Comparison of ENCODE assay signal across 2 cellular contexts in the genomic region with DNA sequence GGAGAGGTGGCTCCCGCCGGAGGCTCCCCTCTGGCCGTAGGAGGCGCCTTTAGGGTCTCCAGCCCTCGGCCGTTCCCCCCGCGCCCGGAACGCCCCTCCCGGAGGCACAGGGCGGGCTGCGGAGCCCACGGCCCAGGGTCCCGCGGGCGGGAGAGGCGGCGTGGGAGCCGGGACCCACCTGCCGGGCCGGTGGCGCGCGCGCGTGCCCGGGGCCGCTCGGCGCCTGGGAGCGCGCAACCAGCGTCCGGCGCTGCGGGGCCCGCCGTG.
TF ChIP-seq lines count a peak whose summit lies in the region.

A gene with protein sequence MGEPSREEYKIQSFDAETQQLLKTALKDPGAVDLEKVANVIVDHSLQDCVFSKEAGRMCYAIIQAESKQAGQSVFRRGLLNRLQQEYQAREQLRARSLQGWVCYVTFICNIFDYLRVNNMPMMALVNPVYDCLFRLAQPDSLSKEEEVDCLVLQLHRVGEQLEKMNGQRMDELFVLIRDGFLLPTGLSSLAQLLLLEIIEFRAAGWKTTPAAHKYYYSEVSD (minus strand): TSS at position 266 of the 267 bp plus-strand sequence. CDS start 1,036 bp downstream, outside the sequence.

TF ChIP-seq in IMR-90, 13 proteins besides CTCF, POLR2A, EP300 and RAD21:
- TF ChIP-seq RCOR1 (IDR thresholded peaks at IDR 0.05; ENCODE audit: insufficient replicate concordance, low read length) (no peak), RFX5 (IDR thresholded peaks at IDR 0.05; ENCODE audit: low read depth, low read length) (no peak), BHLHE40 (IDR thresholded peaks at IDR 0.05; ENCODE audit: low read depth, low read length) (no peak), FOS (IDR thresholded peaks at IDR 0.05; ENCODE audit: low read depth, low read length) (no peak), CHD1 (IDR thresholded peaks at IDR 0.05; ENCODE audit: low read depth, low read length) (no peak), MXI1 (IDR thresholded peaks at IDR 0.05; ENCODE audit: borderline replicate concordance, low read depth, low read length) (no peak; the same call in 1 of the 2 replicates), MAZ (IDR thresholded peaks at IDR 0.05; ENCODE audit: borderline replicate concordance, low read depth, low read length) (no peak), MAFK (IDR thresholded peaks at IDR 0.05; ENCODE audit: low read depth, low read length) (no peak), NFE2L2 (IDR thresholded peaks at IDR 0.05; ENCODE audit: low read depth, low read length) (no peak), SMC3 (IDR thresholded peaks at IDR 0.05; ENCODE audit: low read depth, low read length) (no peak), CEBPB (IDR thresholded peaks at IDR 0.05; ENCODE audit: low read depth, low read length) (no peak)
- TF ChIP-seq, protein P1, sequence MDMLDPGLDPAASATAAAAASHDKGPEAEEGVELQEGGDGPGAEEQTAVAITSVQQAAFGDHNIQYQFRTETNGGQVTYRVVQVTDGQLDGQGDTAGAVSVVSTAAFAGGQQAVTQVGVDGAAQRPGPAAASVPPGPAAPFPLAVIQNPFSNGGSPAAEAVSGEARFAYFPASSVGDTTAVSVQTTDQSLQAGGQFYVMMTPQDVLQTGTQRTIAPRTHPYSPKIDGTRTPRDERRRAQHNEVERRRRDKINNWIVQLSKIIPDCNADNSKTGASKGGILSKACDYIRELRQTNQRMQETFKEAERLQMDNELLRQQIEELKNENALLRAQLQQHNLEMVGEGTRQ (IDR thresholded peaks at IDR 0.05; ENCODE audit: low read depth, low read length), result no peak
- TF ChIP-seq, protein P2, sequence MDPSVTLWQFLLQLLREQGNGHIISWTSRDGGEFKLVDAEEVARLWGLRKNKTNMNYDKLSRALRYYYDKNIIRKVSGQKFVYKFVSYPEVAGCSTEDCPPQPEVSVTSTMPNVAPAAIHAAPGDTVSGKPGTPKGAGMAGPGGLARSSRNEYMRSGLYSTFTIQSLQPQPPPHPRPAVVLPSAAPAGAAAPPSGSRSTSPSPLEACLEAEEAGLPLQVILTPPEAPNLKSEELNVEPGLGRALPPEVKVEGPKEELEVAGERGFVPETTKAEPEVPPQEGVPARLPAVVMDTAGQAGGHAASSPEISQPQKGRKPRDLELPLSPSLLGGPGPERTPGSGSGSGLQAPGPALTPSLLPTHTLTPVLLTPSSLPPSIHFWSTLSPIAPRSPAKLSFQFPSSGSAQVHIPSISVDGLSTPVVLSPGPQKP (IDR thresholded peaks at IDR 0.05; ENCODE audit: borderline replicate concordance, low read depth, low read length), result no peak

TF ChIP-seq in HepG2, 621 proteins besides CTCF, POLR2A, EP300 and RAD21 (continues in another document):
- no peak for TF ChIP-seq RARG (CRISPR knock-in tag; IDR thresholded peaks at IDR 0.05; ENCODE audit: low read depth)
- TF ChIP-seq ZNF441 (CRISPR knock-in tag; IDR thresholded peaks at IDR 0.05; ENCODE audit: borderline replicate concordance), result no peak
- no peak for TF ChIP-seq SOX6 (IDR thresholded peaks at IDR 0.05)
- TF ChIP-seq SOX6 (CRISPR knock-in tag; IDR thresholded peaks at IDR 0.05), result no peak
- TF ChIP-seq CBFB (CRISPR knock-in tag; IDR thresholded peaks at IDR 0.05), result no peak
- no peak for TF ChIP-seq ZNF878 (CRISPR knock-in tag; IDR thresholded peaks at IDR 0.05)
- 0 out of 2 replicates have a peak, but pooled peaks have one; percentile 34 for TF ChIP-seq ZMYM2 (CRISPR knock-in tag; IDR thresholded peaks at IDR 0.05)
- TF ChIP-seq SCMH1 (CRISPR knock-in tag; IDR thresholded peaks at IDR 0.05; ENCODE audit: borderline replicate concordance), result no peak
- TF ChIP-seq ZNF20 (CRISPR knock-in tag; IDR thresholded peaks at IDR 0.05), result no peak
- no peak for TF ChIP-seq POLR2AphosphoS5 (IDR thresholded peaks at IDR 0.05; ENCODE audit: low read depth, low read length)
- TF ChIP-seq ZFP90 (CRISPR knock-in tag; IDR thresholded peaks at IDR 0.05; ENCODE audit: borderline replicate concordance), result no peak
- no peak for TF ChIP-seq HHEX (CRISPR knock-in tag; IDR thresholded peaks at IDR 0.05)
- no peak for TF ChIP-seq FOXP1 (IDR thresholded peaks at IDR 0.05)
- TF ChIP-seq FOXP1 (CRISPR knock-in tag; IDR thresholded peaks at IDR 0.05), result no peak
- TF ChIP-seq, protein P3, sequence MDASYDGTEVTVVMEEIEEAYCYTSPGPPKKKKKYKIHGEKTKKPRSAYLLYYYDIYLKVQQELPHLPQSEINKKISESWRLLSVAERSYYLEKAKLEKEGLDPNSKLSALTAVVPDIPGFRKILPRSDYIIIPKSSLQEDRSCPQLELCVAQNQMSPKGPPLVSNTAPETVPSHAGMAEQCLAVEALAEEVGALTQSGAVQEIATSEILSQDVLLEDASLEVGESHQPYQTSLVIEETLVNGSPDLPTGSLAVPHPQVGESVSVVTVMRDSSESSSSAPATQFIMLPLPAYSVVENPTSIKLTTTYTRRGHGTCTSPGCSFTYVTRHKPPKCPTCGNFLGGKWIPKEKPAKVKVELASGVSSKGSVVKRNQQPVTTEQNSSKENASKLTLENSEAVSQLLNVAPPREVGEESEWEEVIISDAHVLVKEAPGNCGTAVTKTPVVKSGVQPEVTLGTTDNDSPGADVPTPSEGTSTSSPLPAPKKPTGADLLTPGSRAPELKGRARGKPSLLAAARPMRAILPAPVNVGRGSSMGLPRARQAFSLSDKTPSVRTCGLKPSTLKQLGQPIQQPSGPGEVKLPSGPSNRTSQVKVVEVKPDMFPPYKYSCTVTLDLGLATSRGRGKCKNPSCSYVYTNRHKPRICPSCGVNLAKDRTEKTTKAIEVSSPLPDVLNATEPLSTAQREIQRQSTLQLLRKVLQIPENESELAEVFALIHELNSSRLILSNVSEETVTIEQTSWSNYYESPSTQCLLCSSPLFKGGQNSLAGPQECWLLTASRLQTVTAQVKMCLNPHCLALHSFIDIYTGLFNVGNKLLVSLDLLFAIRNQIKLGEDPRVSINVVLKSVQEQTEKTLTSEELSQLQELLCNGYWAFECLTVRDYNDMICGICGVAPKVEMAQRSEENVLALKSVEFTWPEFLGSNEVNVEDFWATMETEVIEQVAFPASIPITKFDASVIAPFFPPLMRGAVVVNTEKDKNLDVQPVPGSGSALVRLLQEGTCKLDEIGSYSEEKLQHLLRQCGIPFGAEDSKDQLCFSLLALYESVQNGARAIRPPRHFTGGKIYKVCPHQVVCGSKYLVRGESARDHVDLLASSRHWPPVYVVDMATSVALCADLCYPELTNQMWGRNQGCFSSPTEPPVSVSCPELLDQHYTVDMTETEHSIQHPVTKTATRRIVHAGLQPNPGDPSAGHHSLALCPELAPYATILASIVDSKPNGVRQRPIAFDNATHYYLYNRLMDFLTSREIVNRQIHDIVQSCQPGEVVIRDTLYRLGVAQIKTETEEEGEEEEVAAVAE (CRISPR knock-in tag; IDR thresholded peaks at IDR 0.05; ENCODE audit: borderline replicate concordance), result no peak
- no peak for TF ChIP-seq MAFK (conservative IDR thresholded peaks at IDR 0.05 in 1 of 2, IDR thresholded peaks at IDR 0.05 in 1 of 2; ENCODE audit: low read length in 2 of 2)
- TF ChIP-seq, protein P4, sequence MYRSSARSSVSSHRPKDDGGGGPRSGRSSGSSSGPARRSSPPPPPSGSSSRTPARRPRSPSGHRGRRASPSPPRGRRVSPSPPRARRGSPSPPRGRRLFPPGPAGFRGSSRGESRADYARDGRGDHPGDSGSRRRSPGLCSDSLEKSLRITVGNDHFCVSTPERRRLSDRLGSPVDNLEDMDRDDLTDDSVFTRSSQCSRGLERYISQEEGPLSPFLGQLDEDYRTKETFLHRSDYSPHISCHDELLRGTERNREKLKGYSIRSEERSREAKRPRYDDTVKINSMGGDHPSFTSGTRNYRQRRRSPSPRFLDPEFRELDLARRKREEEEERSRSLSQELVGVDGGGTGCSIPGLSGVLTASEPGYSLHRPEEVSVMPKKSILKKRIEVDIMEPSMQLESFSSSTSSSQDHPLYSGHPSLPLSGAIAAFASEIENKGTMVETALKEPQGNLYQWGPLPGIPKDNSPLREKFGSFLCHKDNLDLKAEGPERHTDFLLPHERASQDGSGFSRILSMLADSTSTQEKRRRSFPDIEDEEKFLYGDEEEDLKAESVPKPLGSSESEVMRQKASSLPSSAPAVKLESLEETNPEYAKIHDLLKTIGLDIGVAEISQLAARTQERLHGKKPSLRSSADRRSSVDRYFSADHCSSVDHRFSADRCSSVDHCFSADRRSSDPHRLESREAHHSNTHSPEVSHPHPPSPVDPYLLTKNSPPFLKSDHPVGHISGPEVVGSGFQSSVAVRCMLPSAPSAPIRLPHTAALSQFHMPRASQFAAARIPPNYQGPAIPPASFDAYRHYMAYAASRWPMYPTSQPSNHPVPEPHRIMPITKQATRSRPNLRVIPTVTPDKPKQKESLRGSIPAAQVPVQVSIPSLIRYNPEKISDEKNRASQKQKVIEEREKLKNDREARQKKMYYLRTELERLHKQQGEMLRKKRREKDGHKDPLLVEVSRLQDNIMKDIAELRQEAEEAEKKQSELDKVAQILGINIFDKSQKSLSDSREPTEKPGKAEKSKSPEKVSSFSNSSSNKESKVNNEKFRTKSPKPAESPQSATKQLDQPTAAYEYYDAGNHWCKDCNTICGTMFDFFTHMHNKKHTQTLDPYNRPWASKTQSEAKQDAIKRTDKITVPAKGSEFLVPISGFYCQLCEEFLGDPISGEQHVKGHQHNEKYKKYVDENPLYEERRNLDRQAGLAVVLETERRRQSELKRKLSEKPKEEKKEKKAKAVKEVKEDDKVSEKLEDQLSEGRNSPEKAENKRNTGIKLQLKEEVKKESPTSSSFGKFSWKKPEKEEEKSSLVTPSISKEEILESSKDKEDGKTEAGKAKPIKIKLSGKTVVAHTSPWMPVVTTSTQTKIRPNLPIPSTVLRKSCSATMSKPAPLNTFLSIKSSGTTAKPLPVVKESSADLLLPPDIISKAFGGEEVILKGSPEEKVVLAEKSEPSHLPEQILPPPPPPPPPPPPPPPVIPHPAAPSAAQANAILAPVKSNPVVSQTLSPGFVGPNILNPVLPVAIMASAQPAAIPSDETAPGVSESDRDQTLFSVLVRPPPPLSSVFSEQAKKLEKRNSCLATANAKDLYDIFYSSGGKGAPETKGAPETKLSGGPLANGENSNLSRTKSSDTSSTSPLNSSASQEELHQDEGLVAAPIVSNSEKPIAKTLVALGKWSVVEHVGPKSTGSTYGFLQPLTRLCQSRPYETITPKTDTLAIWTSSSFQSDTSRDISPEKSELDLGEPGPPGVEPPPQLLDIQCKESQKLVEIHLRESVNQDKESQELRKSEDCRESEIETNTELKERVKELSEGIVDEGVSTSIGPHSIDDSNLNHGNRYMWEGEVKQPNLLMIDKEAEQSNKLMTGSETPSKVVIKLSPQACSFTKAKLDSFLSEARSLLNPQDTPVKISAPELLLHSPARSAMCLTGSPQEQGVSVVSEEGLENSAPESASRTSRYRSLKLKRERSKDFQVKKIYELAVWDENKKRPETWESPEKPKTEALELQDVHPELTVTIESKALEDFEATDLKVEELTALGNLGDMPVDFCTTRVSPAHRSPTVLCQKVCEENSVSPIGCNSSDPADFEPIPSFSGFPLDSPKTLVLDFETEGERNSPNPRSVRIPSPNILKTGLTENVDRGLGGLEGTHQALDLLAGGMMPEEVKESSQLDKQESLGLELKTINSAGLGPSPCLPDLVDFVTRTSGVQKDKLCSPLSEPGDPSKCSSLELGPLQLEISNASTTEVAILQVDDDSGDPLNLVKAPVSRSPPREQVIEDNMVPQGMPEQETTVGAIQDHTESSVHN (CRISPR knock-in tag; IDR thresholded peaks at IDR 0.05), result no peak
- TF ChIP-seq ZNF644 (CRISPR knock-in tag; IDR thresholded peaks at IDR 0.05; ENCODE audit: low read depth), result no peak
- TF ChIP-seq, protein P5, sequence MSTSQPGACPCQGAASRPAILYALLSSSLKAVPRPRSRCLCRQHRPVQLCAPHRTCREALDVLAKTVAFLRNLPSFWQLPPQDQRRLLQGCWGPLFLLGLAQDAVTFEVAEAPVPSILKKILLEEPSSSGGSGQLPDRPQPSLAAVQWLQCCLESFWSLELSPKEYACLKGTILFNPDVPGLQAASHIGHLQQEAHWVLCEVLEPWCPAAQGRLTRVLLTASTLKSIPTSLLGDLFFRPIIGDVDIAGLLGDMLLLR (CRISPR knock-in tag; IDR thresholded peaks at IDR 0.05), result no peak
- TF ChIP-seq TP53 (CRISPR knock-in tag; conservative IDR thresholded peaks at IDR 0.05), result no peak
- no peak for TF ChIP-seq SOX13 (IDR thresholded peaks at IDR 0.05)
- no peak for TF ChIP-seq SOX13 (CRISPR knock-in tag; conservative IDR thresholded peaks at IDR 0.05 in 1 of 2, IDR thresholded peaks at IDR 0.05 in 1 of 2)
- TF ChIP-seq SAP130 (CRISPR knock-in tag; IDR thresholded peaks at IDR 0.05; ENCODE audit: low read depth), result no peak
- no peak; the same call in 1 of the 2 replicates for TF ChIP-seq PHF21A (CRISPR knock-in tag; IDR thresholded peaks at IDR 0.05)
- no peak for TF ChIP-seq ZNF768 (CRISPR knock-in tag; IDR thresholded peaks at IDR 0.05)
- TF ChIP-seq MATR3 (CRISPR knock-in tag; IDR thresholded peaks at IDR 0.05), result no peak
- no peak for TF ChIP-seq ZFP62 (CRISPR knock-in tag; IDR thresholded peaks at IDR 0.05)
- TF ChIP-seq, protein P6, sequence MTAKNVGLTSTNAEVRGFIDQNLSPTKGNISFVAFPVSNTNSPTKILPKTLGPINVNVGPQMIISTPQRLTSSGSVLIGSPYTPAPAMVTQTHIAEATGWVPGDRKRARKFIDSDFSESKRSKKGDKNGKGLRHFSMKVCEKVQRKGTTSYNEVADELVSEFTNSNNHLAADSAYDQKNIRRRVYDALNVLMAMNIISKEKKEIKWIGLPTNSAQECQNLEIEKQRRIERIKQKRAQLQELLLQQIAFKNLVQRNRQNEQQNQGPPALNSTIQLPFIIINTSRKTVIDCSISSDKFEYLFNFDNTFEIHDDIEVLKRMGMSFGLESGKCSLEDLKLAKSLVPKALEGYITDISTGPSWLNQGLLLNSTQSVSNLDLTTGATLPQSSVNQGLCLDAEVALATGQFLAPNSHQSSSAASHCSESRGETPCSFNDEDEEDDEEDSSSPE (CRISPR knock-in tag; IDR thresholded peaks at IDR 0.05), result no peak
- TF ChIP-seq AGO1 (IDR thresholded peaks at IDR 0.05; ENCODE audit: low read depth, low read length, poor library complexity, severe bottlenecking), result no peak
- TF ChIP-seq, protein P7, sequence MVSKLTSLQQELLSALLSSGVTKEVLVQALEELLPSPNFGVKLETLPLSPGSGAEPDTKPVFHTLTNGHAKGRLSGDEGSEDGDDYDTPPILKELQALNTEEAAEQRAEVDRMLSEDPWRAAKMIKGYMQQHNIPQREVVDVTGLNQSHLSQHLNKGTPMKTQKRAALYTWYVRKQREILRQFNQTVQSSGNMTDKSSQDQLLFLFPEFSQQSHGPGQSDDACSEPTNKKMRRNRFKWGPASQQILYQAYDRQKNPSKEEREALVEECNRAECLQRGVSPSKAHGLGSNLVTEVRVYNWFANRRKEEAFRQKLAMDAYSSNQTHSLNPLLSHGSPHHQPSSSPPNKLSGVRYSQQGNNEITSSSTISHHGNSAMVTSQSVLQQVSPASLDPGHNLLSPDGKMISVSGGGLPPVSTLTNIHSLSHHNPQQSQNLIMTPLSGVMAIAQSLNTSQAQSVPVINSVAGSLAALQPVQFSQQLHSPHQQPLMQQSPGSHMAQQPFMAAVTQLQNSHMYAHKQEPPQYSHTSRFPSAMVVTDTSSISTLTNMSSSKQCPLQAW (CRISPR knock-in tag; IDR thresholded peaks at IDR 0.05), result no peak; the same call in 1 of the 2 replicates
